1 cellular context compared by ENCODE assay signal in the genomic region with DNA sequence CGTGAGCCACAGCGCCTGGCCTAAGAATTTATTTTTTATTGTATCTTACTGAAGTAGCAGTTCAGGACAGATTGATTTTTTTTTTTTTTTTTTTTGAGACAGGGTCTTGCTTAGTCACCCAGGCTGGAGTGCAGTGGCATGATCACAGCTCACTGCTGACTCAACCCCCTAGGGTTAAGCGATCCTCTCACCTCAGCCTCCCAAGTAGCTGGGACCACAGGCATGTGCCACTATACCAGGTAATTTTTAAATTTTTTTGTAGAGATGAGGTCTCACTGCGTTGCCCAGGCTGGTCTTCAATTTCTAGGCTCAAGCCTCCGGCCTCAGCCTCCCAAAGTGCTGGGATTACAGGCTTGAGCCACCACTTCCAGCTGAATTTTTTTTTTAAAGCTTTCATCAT.
A peak's percentile ranks its signal among the peaks of the same experiment; 100 is the strongest.
TF ChIP-seq lines count a peak whose summit lies in the region.

No MANE protein-coding gene starts in this region.

TF ChIP-seq in K562, 482 proteins besides CTCF, POLR2A, EP300 and RAD21 (continued from another document):
- TF ChIP-seq, protein P1, sequence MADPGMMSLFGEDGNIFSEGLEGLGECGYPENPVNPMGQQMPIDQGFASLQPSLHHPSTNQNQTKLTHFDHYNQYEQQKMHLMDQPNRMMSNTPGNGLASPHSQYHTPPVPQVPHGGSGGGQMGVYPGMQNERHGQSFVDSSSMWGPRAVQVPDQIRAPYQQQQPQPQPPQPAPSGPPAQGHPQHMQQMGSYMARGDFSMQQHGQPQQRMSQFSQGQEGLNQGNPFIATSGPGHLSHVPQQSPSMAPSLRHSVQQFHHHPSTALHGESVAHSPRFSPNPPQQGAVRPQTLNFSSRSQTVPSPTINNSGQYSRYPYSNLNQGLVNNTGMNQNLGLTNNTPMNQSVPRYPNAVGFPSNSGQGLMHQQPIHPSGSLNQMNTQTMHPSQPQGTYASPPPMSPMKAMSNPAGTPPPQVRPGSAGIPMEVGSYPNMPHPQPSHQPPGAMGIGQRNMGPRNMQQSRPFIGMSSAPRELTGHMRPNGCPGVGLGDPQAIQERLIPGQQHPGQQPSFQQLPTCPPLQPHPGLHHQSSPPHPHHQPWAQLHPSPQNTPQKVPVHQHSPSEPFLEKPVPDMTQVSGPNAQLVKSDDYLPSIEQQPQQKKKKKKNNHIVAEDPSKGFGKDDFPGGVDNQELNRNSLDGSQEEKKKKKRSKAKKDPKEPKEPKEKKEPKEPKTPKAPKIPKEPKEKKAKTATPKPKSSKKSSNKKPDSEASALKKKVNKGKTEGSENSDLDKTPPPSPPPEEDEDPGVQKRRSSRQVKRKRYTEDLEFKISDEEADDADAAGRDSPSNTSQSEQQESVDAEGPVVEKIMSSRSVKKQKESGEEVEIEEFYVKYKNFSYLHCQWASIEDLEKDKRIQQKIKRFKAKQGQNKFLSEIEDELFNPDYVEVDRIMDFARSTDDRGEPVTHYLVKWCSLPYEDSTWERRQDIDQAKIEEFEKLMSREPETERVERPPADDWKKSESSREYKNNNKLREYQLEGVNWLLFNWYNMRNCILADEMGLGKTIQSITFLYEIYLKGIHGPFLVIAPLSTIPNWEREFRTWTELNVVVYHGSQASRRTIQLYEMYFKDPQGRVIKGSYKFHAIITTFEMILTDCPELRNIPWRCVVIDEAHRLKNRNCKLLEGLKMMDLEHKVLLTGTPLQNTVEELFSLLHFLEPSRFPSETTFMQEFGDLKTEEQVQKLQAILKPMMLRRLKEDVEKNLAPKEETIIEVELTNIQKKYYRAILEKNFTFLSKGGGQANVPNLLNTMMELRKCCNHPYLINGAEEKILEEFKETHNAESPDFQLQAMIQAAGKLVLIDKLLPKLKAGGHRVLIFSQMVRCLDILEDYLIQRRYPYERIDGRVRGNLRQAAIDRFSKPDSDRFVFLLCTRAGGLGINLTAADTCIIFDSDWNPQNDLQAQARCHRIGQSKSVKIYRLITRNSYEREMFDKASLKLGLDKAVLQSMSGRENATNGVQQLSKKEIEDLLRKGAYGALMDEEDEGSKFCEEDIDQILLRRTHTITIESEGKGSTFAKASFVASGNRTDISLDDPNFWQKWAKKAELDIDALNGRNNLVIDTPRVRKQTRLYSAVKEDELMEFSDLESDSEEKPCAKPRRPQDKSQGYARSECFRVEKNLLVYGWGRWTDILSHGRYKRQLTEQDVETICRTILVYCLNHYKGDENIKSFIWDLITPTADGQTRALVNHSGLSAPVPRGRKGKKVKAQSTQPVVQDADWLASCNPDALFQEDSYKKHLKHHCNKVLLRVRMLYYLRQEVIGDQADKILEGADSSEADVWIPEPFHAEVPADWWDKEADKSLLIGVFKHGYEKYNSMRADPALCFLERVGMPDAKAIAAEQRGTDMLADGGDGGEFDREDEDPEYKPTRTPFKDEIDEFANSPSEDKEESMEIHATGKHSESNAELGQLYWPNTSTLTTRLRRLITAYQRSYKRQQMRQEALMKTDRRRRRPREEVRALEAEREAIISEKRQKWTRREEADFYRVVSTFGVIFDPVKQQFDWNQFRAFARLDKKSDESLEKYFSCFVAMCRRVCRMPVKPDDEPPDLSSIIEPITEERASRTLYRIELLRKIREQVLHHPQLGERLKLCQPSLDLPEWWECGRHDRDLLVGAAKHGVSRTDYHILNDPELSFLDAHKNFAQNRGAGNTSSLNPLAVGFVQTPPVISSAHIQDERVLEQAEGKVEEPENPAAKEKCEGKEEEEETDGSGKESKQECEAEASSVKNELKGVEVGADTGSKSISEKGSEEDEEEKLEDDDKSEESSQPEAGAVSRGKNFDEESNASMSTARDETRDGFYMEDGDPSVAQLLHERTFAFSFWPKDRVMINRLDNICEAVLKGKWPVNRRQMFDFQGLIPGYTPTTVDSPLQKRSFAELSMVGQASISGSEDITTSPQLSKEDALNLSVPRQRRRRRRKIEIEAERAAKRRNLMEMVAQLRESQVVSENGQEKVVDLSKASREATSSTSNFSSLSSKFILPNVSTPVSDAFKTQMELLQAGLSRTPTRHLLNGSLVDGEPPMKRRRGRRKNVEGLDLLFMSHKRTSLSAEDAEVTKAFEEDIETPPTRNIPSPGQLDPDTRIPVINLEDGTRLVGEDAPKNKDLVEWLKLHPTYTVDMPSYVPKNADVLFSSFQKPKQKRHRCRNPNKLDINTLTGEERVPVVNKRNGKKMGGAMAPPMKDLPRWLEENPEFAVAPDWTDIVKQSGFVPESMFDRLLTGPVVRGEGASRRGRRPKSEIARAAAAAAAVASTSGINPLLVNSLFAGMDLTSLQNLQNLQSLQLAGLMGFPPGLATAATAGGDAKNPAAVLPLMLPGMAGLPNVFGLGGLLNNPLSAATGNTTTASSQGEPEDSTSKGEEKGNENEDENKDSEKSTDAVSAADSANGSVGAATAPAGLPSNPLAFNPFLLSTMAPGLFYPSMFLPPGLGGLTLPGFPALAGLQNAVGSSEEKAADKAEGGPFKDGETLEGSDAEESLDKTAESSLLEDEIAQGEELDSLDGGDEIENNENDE (IDR thresholded peaks at IDR 0.05; ENCODE audit: low read depth, low read length): no peak
- TF ChIP-seq, protein P2, sequence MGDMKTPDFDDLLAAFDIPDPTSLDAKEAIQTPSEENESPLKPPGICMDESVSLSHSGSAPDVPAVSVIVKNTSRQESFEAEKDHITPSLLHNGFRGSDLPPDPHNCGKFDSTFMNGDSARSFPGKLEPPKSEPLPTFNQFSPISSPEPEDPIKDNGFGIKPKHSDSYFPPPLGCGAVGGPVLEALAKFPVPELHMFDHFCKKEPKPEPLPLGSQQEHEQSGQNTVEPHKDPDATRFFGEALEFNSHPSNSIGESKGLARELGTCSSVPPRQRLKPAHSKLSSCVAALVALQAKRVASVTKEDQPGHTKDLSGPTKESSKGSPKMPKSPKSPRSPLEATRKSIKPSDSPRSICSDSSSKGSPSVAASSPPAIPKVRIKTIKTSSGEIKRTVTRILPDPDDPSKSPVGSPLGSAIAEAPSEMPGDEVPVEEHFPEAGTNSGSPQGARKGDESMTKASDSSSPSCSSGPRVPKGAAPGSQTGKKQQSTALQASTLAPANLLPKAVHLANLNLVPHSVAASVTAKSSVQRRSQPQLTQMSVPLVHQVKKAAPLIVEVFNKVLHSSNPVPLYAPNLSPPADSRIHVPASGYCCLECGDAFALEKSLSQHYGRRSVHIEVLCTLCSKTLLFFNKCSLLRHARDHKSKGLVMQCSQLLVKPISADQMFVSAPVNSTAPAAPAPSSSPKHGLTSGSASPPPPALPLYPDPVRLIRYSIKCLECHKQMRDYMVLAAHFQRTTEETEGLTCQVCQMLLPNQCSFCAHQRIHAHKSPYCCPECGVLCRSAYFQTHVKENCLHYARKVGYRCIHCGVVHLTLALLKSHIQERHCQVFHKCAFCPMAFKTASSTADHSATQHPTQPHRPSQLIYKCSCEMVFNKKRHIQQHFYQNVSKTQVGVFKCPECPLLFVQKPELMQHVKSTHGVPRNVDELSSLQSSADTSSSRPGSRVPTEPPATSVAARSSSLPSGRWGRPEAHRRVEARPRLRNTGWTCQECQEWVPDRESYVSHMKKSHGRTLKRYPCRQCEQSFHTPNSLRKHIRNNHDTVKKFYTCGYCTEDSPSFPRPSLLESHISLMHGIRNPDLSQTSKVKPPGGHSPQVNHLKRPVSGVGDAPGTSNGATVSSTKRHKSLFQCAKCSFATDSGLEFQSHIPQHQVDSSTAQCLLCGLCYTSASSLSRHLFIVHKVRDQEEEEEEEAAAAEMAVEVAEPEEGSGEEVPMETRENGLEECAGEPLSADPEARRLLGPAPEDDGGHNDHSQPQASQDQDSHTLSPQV (IDR thresholded peaks at IDR 0.05): peak; percentile 52; the same call in 1 of the 2 replicates
- TF ChIP-seq NFE2 (IDR thresholded peaks at IDR 0.05; ENCODE audit: low read depth): peak; percentile 57; the same call in 1 of the 2 replicates
- peak; percentile 70 for TF ChIP-seq ARID1B (IDR thresholded peaks at IDR 0.05)
- TF ChIP-seq SMARCE1 (IDR thresholded peaks at IDR 0.05): peak; percentile 75
- TF ChIP-seq MAFK (IDR thresholded peaks at IDR 0.05; ENCODE audit: low read length): peak; percentile 8; the same call in 1 of the 2 replicates
- peak; percentile 33; the same call in 1 of the 2 replicates for TF ChIP-seq MAFG (tag; conservative IDR thresholded peaks at IDR 0.05)
- no peak for TF ChIP-seq CEBPG (CRISPR knock-in tag; IDR thresholded peaks at IDR 0.05)
- no peak for TF ChIP-seq CEBPG (tag; conservative IDR thresholded peaks at IDR 0.05 in 1 of 2, IDR thresholded peaks at IDR 0.05 in 1 of 2)
- TF ChIP-seq ZNF384 (IDR thresholded peaks at IDR 0.05; ENCODE audit: low read depth, low read length): peak; percentile 85
- TF ChIP-seq RHOXF2B (CRISPR knock-in tag; conservative IDR thresholded peaks at IDR 0.05): no peak
- TF ChIP-seq, protein P3, sequence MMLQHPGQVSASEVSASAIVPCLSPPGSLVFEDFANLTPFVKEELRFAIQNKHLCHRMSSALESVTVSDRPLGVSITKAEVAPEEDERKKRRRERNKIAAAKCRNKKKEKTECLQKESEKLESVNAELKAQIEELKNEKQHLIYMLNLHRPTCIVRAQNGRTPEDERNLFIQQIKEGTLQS (IDR thresholded peaks at IDR 0.05): peak; percentile 70
- TF ChIP-seq, protein P3 (CRISPR knock-in tag; conservative IDR thresholded peaks at IDR 0.05): no peak
- no peak for TF ChIP-seq PRPF4 (IDR thresholded peaks at IDR 0.05; ENCODE audit: insufficient read depth, low read depth, low read length, poor library complexity, severe bottlenecking)
- TF ChIP-seq DPF2 (IDR thresholded peaks at IDR 0.05): peak; percentile 74
- no peak for TF ChIP-seq SUPT5H (IDR thresholded peaks at IDR 0.05)
- TF ChIP-seq STAT5B (CRISPR knock-in tag; IDR thresholded peaks at IDR 0.05): no peak
- peak; percentile 73 for TF ChIP-seq FOSL1 (tag; conservative IDR thresholded peaks at IDR 0.05)
- no peak for TF ChIP-seq ZNF140 (CRISPR knock-in tag; IDR thresholded peaks at IDR 0.05)
- TF ChIP-seq SMARCA4 (IDR thresholded peaks at IDR 0.05): peak; percentile 69; the same call in 1 of the 2 replicates
- TF ChIP-seq KDM1A (IDR thresholded peaks at IDR 0.05): 0 out of 4 replicates have a peak, but pooled peaks of 1 of the 2 experiments have one; percentile 25
- no peak for TF ChIP-seq NFIC (IDR thresholded peaks at IDR 0.05)
